8 cellular contexts compared by ENCODE assay signal in genomic region chr19:4229179-4229931, GRCh38. TPM values are rescaled to one million over a fixed set of nuclear protein-coding genes. Genes with fewer than 3 reads are reported as not detected.
A peak's percentile ranks its signal among the peaks of the same experiment; 100 is the strongest.
DNase-seq lines count a peak whose midpoint lies in the region; ATAC-seq lines count a peak whose summit lies in the region.

Gene EBI3 (plus strand): TSS chr19:4229523. CDS start chr19:4229551, 28 bp downstream.

- peak; percentile 62 for DNase-seq in CD1c-positive myeloid dendritic cell (ENCODE audit: extremely low spot score)
- peak; percentile 71 for DNase-seq in activated T-cell treated with anti-CD3 and anti-CD28 coated beads, Interleukin-2, amount 50 U/mL, for 24 hours
- peak; percentile 47 to 89 for DNase-seq in stimulated activated effector memory CD8-positive, alpha-beta T cell treated with anti-CD3 and anti-CD28 coated beads, Interleukin-12 subunit alpha, Interleukin-12 subunit beta, amount 100 ng/mL, for 72 hours (ENCODE audit: low spot score in 2 of 2)
- no peak for DNase-seq in GDM1 (lab: John Stamatoyannopoulos, UW)
- no peak for DNase-seq in cerebellum (ENCODE audit: low spot score)

- H3K36me3 ChIP-seq in iPS-18a (ENCODE audit: control insufficient read depth, low read depth, low read length), result no peaks in the 10 kb centered on the region

- H3K9me3 Mint-ChIP-seq in activated T-cell treated with anti-CD3 and anti-CD28 coated beads, Interleukin-2, amount 50 U/mL, for 24 hours, result no peaks in the 10 kb centered on the region
- no peaks in the 10 kb centered on the region for H3K9me3 Mint-ChIP-seq in stimulated activated effector memory CD8-positive, alpha-beta T cell treated with anti-CD3 and anti-CD28 coated beads, Interleukin-12 subunit alpha, Interleukin-12 subunit beta, amount 100 ng/mL, for 72 hours

- peaks cover 4% of the 10 kb centered on the region for H3K4me1 ChIP-seq in iPS-18a (ENCODE audit: control insufficient read depth, low read depth, low read length)

- H3K4me3 Mint-ChIP-seq in activated T-cell treated with anti-CD3 and anti-CD28 coated beads, Interleukin-2, amount 50 U/mL, for 24 hours, result no peak within 1 kb of the TSS
- H3K4me3 Mint-ChIP-seq in stimulated activated effector memory CD8-positive, alpha-beta T cell treated with anti-CD3 and anti-CD28 coated beads, Interleukin-12 subunit alpha, Interleukin-12 subunit beta, amount 100 ng/mL, for 72 hours, result no peak within 1 kb of the TSS

- peaks cover 1% of the 10 kb centered on the region for H3K4me1 Mint-ChIP-seq in activated T-cell treated with anti-CD3 and anti-CD28 coated beads, Interleukin-2, amount 50 U/mL, for 24 hours (ENCODE audit: low read depth)
- peaks cover 7% of the 10 kb centered on the region for H3K4me1 Mint-ChIP-seq in stimulated activated effector memory CD8-positive, alpha-beta T cell treated with anti-CD3 and anti-CD28 coated beads, Interleukin-12 subunit alpha, Interleukin-12 subunit beta, amount 100 ng/mL, for 72 hours

- peaks cover 11% of the 10 kb centered on the region for H3K27me3 ChIP-seq in iPS-18a (ENCODE audit: control insufficient read depth, insufficient read depth, low read length)

- ATAC-seq in GM19035 (IDR thresholded peaks at IDR 0.05; ENCODE audit: unreplicated experiment) (peak; percentile 73), HG03175 (IDR thresholded peaks at IDR 0.05; ENCODE audit: unreplicated experiment) (peak; percentile 70)
- ATAC-seq in stimulated activated effector memory CD8-positive, alpha-beta T cell treated with anti-CD3 and anti-CD28 coated beads, Interleukin-12 subunit alpha, Interleukin-12 subunit beta, amount 100 ng/mL, for 72 hours, result peak; percentile 93

- no peak within 1 kb of the TSS for H3K27ac Mint-ChIP-seq in activated T-cell treated with anti-CD3 and anti-CD28 coated beads, Interleukin-2, amount 50 U/mL, for 24 hours
- H3K27ac Mint-ChIP-seq in stimulated activated effector memory CD8-positive, alpha-beta T cell treated with anti-CD3 and anti-CD28 coated beads, Interleukin-12 subunit alpha, Interleukin-12 subunit beta, amount 100 ng/mL, for 72 hours, result no peak within 1 kb of the TSS

- H3K4me3 ChIP-seq in iPS-18a (ENCODE audit: low read length), result peak within 1 kb of the TSS; percentile 5

- no peaks in the 10 kb centered on the region for H3K36me3 Mint-ChIP-seq in activated T-cell treated with anti-CD3 and anti-CD28 coated beads, Interleukin-2, amount 50 U/mL, for 24 hours (ENCODE audit: low read depth)
- H3K36me3 Mint-ChIP-seq in stimulated activated effector memory CD8-positive, alpha-beta T cell treated with anti-CD3 and anti-CD28 coated beads, Interleukin-12 subunit alpha, Interleukin-12 subunit beta, amount 100 ng/mL, for 72 hours, result peaks cover 8% of the 10 kb centered on the region

- no peak within 1 kb of the TSS for H3K9ac ChIP-seq in iPS-18a (ENCODE audit: low read length)

- no peaks in the 10 kb centered on the region for H3K9me3 ChIP-seq in iPS-18a (ENCODE audit: control insufficient read depth, low read depth, low read length)

- H3K27me3 Mint-ChIP-seq in activated T-cell treated with anti-CD3 and anti-CD28 coated beads, Interleukin-2, amount 50 U/mL, for 24 hours, result peaks cover 23% of the 10 kb centered on the region

- no peak within 1 kb of the TSS for H3K27ac ChIP-seq in iPS-18a (ENCODE audit: low read length)

RNA-seq across cellular contexts. Expression of gene EBI3, which starts in this region (rescaled TPM):
- 0.36 TPM for total RNA-seq in cerebellum

Comparison
In these comparisons a context has a peak if more than half of its experiments do, and no peak if none do; other contexts are left out.
1. DNase-seq: peak in CD1c-positive myeloid dendritic cell (single experiment), activated T-cell treated with anti-CD3 and anti-CD28 coated beads, Interleukin-2, amount 50 U/mL, for 24 hours (single experiment) and stimulated activated effector memory CD8-positive, alpha-beta T cell treated with anti-CD3 and anti-CD28 coated beads, Interleukin-12 subunit alpha, Interleukin-12 subunit beta, amount 100 ng/mL, for 72 hours (2 of 2); none in GDM1 (single experiment) and cerebellum (single experiment).
2. Peak in every context shown above with its lines, with median percentiles within 50 percentile points of each other: ATAC-seq.